Comparison of ENCODE assay signal across 8 cellular contexts in genomic region chr5:169583101-169583423, GRCh38. TPM values are rescaled to one million over a fixed set of nuclear protein-coding genes. Genes with fewer than 3 reads are reported as not detected.
A peak's percentile ranks its signal among the peaks of the same experiment; 100 is the strongest.
DNase-seq lines count a peak whose midpoint lies in the region; ATAC-seq and TF ChIP-seq lines count a peak whose summit lies in the region.

No MANE protein-coding gene starts in this region.

- peak overlapping the region; percentile 92 to 97 for H3K27ac Mint-ChIP-seq in effector memory CD8-positive, alpha-beta T cell
- H3K27ac Mint-ChIP-seq in nephron progenitor cell: no peak overlapping the region

- H3K4me1 Mint-ChIP-seq in activated T-cell treated with anti-CD3 and anti-CD28 coated beads, Interleukin-2, amount 50 U/mL, for 4 hours (ENCODE audit: low read depth): peaks cover 36% of the 10 kb centered on the region
- peaks cover 8 to 17% of the 10 kb centered on the region in 2 donors for H3K4me1 Mint-ChIP-seq in effector memory CD8-positive, alpha-beta T cell (ENCODE audit: low read depth in 2 of 2)
- H3K4me1 Mint-ChIP-seq in nephron progenitor cell: peaks cover 36% of the 10 kb centered on the region

- H3K36me3 Mint-ChIP-seq in activated T-cell treated with anti-CD3 and anti-CD28 coated beads, Interleukin-2, amount 50 U/mL, for 4 hours (ENCODE audit: insufficient read depth): no peaks in the 10 kb centered on the region
- peaks cover 9% of the 10 kb centered on the region for H3K36me3 Mint-ChIP-seq in effector memory CD8-positive, alpha-beta T cell (ENCODE audit: insufficient read depth)
- H3K36me3 Mint-ChIP-seq in nephron progenitor cell (ENCODE audit: low read depth): peaks cover 9% of the 10 kb centered on the region

- peaks cover 4% of the 10 kb centered on the region for H3K27me3 Mint-ChIP-seq in activated T-cell treated with anti-CD3 and anti-CD28 coated beads, Interleukin-2, amount 50 U/mL, for 4 hours (ENCODE audit: low read depth)
- H3K27me3 Mint-ChIP-seq in effector memory CD8-positive, alpha-beta T cell: peaks cover 0 to 9% of the 10 kb centered on the region in 2 donors
- H3K27me3 Mint-ChIP-seq in nephron progenitor cell (ENCODE audit: low read depth, poor library complexity): peaks cover 21% of the 10 kb centered on the region

- intact Hi-C loops in posterior cingulate gyrus (cut with DNase I): loop anchor here (2.0 to 5.0 kb wide), 3 partner anchors 596 to 1316 kb away; no protein-coding TSS in a partner anchor

- in situ Hi-C loops in G401 (cut with HindIII; ENCODE audit: low sequenced_read_pairs): no loop called here

- no peak for ATAC-seq in activated T-cell treated with anti-CD3 and anti-CD28 coated beads, Interleukin-2, amount 50 U/mL, for 4 hours
- no peak for ATAC-seq in effector memory CD8-positive, alpha-beta T cell (replicated peaks)

- no peaks in the 10 kb centered on the region for H3K9me3 Mint-ChIP-seq in activated T-cell treated with anti-CD3 and anti-CD28 coated beads, Interleukin-2, amount 50 U/mL, for 4 hours
- H3K9me3 Mint-ChIP-seq in effector memory CD8-positive, alpha-beta T cell: no peaks in the 10 kb centered on the region
- H3K9me3 Mint-ChIP-seq in nephron progenitor cell: no peaks in the 10 kb centered on the region

- peak overlapping the region; percentile 98 for H3K4me3 Mint-ChIP-seq in activated T-cell treated with anti-CD3 and anti-CD28 coated beads, Interleukin-2, amount 50 U/mL, for 4 hours
- peak overlapping the region; percentile 97 to 98 for H3K4me3 Mint-ChIP-seq in effector memory CD8-positive, alpha-beta T cell
- peak overlapping the region; percentile 91 for H3K4me3 Mint-ChIP-seq in nephron progenitor cell

- peak overlapping the region; percentile 87 for H3K4me3 ChIP-seq in Jurkat, Clone E6-1 (ENCODE audit: low read length)

- no peak for TF ChIP-seq CTCF in nephron progenitor cell (IDR thresholded peaks at IDR 0.05)

- DNase-seq in activated T-cell treated with anti-CD3 and anti-CD28 coated beads, Interleukin-2, amount 50 U/mL, for 4 hours: no peak
- no peak for DNase-seq in activated T-cell treated with anti-CD3 and anti-CD28 coated beads, Interleukin-2, amount 50 U/mL, for 1 hour
- DNase-seq in Jurkat, Clone E6-1 (ENCODE audit: low read depth, low spot score): no peak
- DNase-seq in effector memory CD8-positive, alpha-beta T cell: no peak
- DNase-seq in nephron progenitor cell (no peak), posterior cingulate gyrus (no peak), G401 (ENCODE audit: low spot score) (no peak)
- DNase-seq in activated CD8-positive, alpha-beta memory T cell treated with anti-CD3 and anti-CD28 coated beads, Interleukin-2, amount 50 U/mL, for 48 hours: no peak

RNA-seq across cellular contexts. Expression of gene SPDL1, which starts 0.5 kb away (rescaled TPM):
- total RNA-seq in activated T-cell treated with anti-CD3 and anti-CD28 coated beads, Interleukin-2, amount 50 U/mL, for 4 hours: 10 to 100 TPM; 19.1 to 22.3 (median 21.3) TPM
- 65.2 TPM for polyA plus RNA-seq in Jurkat, Clone E6-1 (2012; ENCODE audit: insufficient read depth, insufficient read length)
- 11.0 and 16.4 TPM in 2 replicates for total RNA-seq in G401 (2014; rRNA removed; shearing (Covaris generic))

RNA-seq across cellular contexts. Expression of gene DOCK2, which starts 54.0 kb away (rescaled TPM):
- 100 to 1,000 TPM; 128 to 134 (median 132) TPM for total RNA-seq in activated T-cell treated with anti-CD3 and anti-CD28 coated beads, Interleukin-2, amount 50 U/mL, for 4 hours
- polyA plus RNA-seq in Jurkat, Clone E6-1 (2012; ENCODE audit: insufficient read depth, insufficient read length): 103 TPM
- total RNA-seq in G401 (2014; rRNA removed; shearing (Covaris generic)): not detected in 2 replicates

Comparison
In these comparisons a context has a peak if more than half of its experiments do, and no peak if none do; other contexts are left out.
1. RNA of gene DOCK2, which starts 54.0 kb away (total RNA-seq): 128 to 134 TPM in activated T-cell treated with anti-CD3 and anti-CD28 coated beads, Interleukin-2, amount 50 U/mL, for 4 hours; not detected in G401; every median in the first group is over 100 times any median in the second.
2. Peak in every context shown above with its lines, with median percentiles within 50 percentile points of each other: H3K4me3 Mint-ChIP-seq.